In genomic region chr10:33952692-33953360, GRCh38 we compare ENCODE assay signal across 23 cellular contexts.
DNase-seq lines count a peak whose midpoint lies in the region; ATAC-seq and TF ChIP-seq lines count a peak whose summit lies in the region.
"Had no signal": no experiment of that assay in that cellular context is flagged by ENCODE, and none has a peak within 500 bp of the region (broad histone marks: within the 10 kb centered on the region; RNA-seq: fewer than 3 reads in every experiment).

No MANE protein-coding gene starts in this region.

- H3K23ac ChIP-seq in trophoblast cell (ENCODE audit: low read length): no peak overlapping the region

- H2AFZ ChIP-seq in trophoblast cell (ENCODE audit: insufficient read depth, low read length, poor library complexity): no peak overlapping the region

- H3K9me3 ChIP-seq in trophoblast cell (ENCODE audit: insufficient read depth, low read depth, low read length) (no peaks in the 10 kb centered on the region), Caco-2 (no peaks in the 10 kb centered on the region)
- H3K9me3 ChIP-seq: colonic mucosa had no signal

- no TSS peak for BruUV-seq in Caco-2 (replicated peaks; lab: Mats Ljungman, UMichigan)

- no CpG with 5 or more reads among the region's 8 CpGs for WGBS in trophoblast cell (ENCODE audit: extremely low coverage, insufficient coverage, insufficient read length)

- no peaks in the 10 kb centered on the region for H3K79me1 ChIP-seq in trophoblast cell (ENCODE audit: low read length)

- no peaks in the 10 kb centered on the region for H3K27me3 Mint-ChIP-seq in Caco-2 (ENCODE audit: insufficient read depth, unreplicated experiment)
- no peaks in the 10 kb centered on the region for H3K27me3 Mint-ChIP-seq in activated CD4-positive, alpha-beta memory T cell treated with anti-CD3 and anti-CD28 coated beads, Interleukin-2, amount 10 ng/mL, durations not matched to agents 7 days and 5 days
- H3K27me3 Mint-ChIP-seq: activated CD8-positive, alpha-beta memory T cell treated with anti-CD3 and anti-CD28 coated beads, Interleukin-2, amount 10 ng/mL, durations not matched to agents 7 days and 5 days; IgD-negative memory B cell had no signal

- H2AK5ac ChIP-seq in trophoblast cell (ENCODE audit: low read length): no peak overlapping the region

- peaks cover 7% of the 10 kb centered on the region for H3K9me3 Mint-ChIP-seq in Caco-2 (ENCODE audit: unreplicated experiment)
- no peaks in the 10 kb centered on the region for H3K9me3 Mint-ChIP-seq in activated CD4-positive, alpha-beta memory T cell treated with anti-CD3 and anti-CD28 coated beads, Interleukin-2, amount 10 ng/mL, durations not matched to agents 7 days and 5 days

- H2BK12ac ChIP-seq in trophoblast cell (ENCODE audit: low read length): no peak overlapping the region

- H3K27ac Mint-ChIP-seq in Caco-2 (ENCODE audit: unreplicated experiment): no peak overlapping the region
- H3K27ac Mint-ChIP-seq in activated CD4-positive, alpha-beta memory T cell treated with anti-CD3 and anti-CD28 coated beads, Interleukin-2, amount 10 ng/mL, durations not matched to agents 7 days and 5 days: no peak overlapping the region
- H3K27ac Mint-ChIP-seq: activated CD8-positive, alpha-beta memory T cell treated with anti-CD3 and anti-CD28 coated beads, Interleukin-2, amount 10 ng/mL, durations not matched to agents 7 days and 5 days; CD8-positive, alpha-beta T cell; IgD-negative memory B cell; type B pancreatic cell had no signal

- H4K91ac ChIP-seq in trophoblast cell (ENCODE audit: low read depth, low read length): no peak overlapping the region

- H3K14ac ChIP-seq in trophoblast cell (ENCODE audit: low read length): no peak overlapping the region

- H3K36me3 ChIP-seq in trophoblast cell (ENCODE audit: control insufficient read depth in 1 of 2, insufficient read depth in 2 of 2, low read length in 2 of 2): no peaks in the 10 kb centered on the region
- H3K36me3 ChIP-seq in Caco-2 (ENCODE audit: control insufficient read depth, insufficient read depth, low read length): no peaks in the 10 kb centered on the region
- H3K36me3 ChIP-seq: colonic mucosa had no signal

- no peak overlapping the region for H3K9ac ChIP-seq in trophoblast cell (ENCODE audit: low read length)

- no peak overlapping the region for H3K4ac ChIP-seq in trophoblast cell (ENCODE audit: low read depth, low read length)

- no peaks in the 10 kb centered on the region for H3K36me3 Mint-ChIP-seq in Caco-2 (ENCODE audit: insufficient read depth, unreplicated experiment)
- H3K36me3 Mint-ChIP-seq in activated CD4-positive, alpha-beta memory T cell treated with anti-CD3 and anti-CD28 coated beads, Interleukin-2, amount 10 ng/mL, durations not matched to agents 7 days and 5 days (ENCODE audit: low read depth): no peaks in the 10 kb centered on the region
- H3K36me3 Mint-ChIP-seq: activated CD8-positive, alpha-beta memory T cell treated with anti-CD3 and anti-CD28 coated beads, Interleukin-2, amount 10 ng/mL, durations not matched to agents 7 days and 5 days; CD8-positive, alpha-beta T cell; IgD-negative memory B cell; type B pancreatic cell had no signal

- no peaks in the 10 kb centered on the region for H3K4me1 Mint-ChIP-seq in Caco-2 (ENCODE audit: low read depth, unreplicated experiment)
- H3K4me1 Mint-ChIP-seq in activated CD4-positive, alpha-beta memory T cell treated with anti-CD3 and anti-CD28 coated beads, Interleukin-2, amount 10 ng/mL, durations not matched to agents 7 days and 5 days: no peaks in the 10 kb centered on the region
- H3K4me1 Mint-ChIP-seq: activated CD8-positive, alpha-beta memory T cell treated with anti-CD3 and anti-CD28 coated beads, Interleukin-2, amount 10 ng/mL, durations not matched to agents 7 days and 5 days; IgD-negative memory B cell; neural crest cell had no signal

- CTCF ChIA-PET in Caco-2 (lab: Charles Lee): no interaction called here
- CTCF ChIA-PET in activated CD4-positive, alpha-beta memory T cell treated with anti-CD3 and anti-CD28 coated beads, Interleukin-2, amount 10 ng/mL, durations not matched to agents 7 days and 5 days (lab: Charles Lee): no interaction called here

- DNase-seq in GM03348 (ENCODE audit: low spot score) (peak; percentile 17), RKO (ENCODE audit: low spot score) (peak; percentile 16), epithelial cell of prostate (ENCODE audit: low read depth, low spot score) (peak; percentile 14), trophoblast cell (peak; percentile 55 to 84), Caco-2 (no peak)
- DNase-seq in activated CD8-positive, alpha-beta memory T cell treated with anti-CD3 and anti-CD28 coated beads for 24 hours: no peak
- DNase-seq in activated CD4-positive, alpha-beta memory T cell treated with anti-CD3 and anti-CD28 coated beads, Interleukin-2, amount 10 ng/mL, durations not matched to agents 7 days and 5 days: no peak
- DNase-seq: activated CD4-positive, CD25-positive, alpha-beta regulatory T cell treated with anti-CD3 and anti-CD28 coated beads, Interleukin-2, amount 50 U/mL, for 72 hours; activated CD8-positive, alpha-beta memory T cell treated with anti-CD3 and anti-CD28 coated beads, Interleukin-2, amount 10 ng/mL, durations not matched to agents 7 days and 5 days; activated effector memory CD4-positive, alpha-beta T cell treated with anti-CD3 and anti-CD28 coated beads, Interleukin-2, amount 50 U/mL, for 16 hours; anterior cingulate cortex; CD8-positive, alpha-beta T cell; colonic mucosa; kidney; NCI-H1048; NCI-H69; OCI-M1; stimulated activated naive CD8-positive, alpha-beta T cell treated with anti-CD3 and anti-CD28 coated beads, Interleukin-15, Interleukin-2, amounts not matched to agents 100 U/mL and 50 U/mL, for 24 hours; T-helper 9 cell had no signal

- H3K27me3 ChIP-seq in trophoblast cell (ENCODE audit: insufficient read depth, low read length) (no peaks in the 10 kb centered on the region), Caco-2 (replicated peaks; ENCODE audit: control insufficient read depth, insufficient read depth, low read length) (no peaks in the 10 kb centered on the region)
- H3K27me3 ChIP-seq: colonic mucosa had no signal

- intact Hi-C loops in Caco-2 (cut with micrococcal nuclease; ENCODE audit: unreplicated experiment): loop anchor here (5.0 kb wide), 1 partner anchor 49 kb away; no protein-coding TSS in a partner anchor

- no peak overlapping the region for H3K18ac ChIP-seq in trophoblast cell (ENCODE audit: low read length)

- no peak overlapping the region for H2BK5ac ChIP-seq in trophoblast cell (ENCODE audit: low read depth, low read length, poor library complexity)

- H3K79me2 ChIP-seq in trophoblast cell (ENCODE audit: control insufficient read depth, insufficient read depth, low read length, poor library complexity): no peaks in the 10 kb centered on the region

- no peak overlapping the region for H4K12ac ChIP-seq in trophoblast cell (ENCODE audit: low read depth, low read length)

- no peaks in the 10 kb centered on the region for H3K4me1 ChIP-seq in trophoblast cell (ENCODE audit: control insufficient read depth in 1 of 2, insufficient read depth in 2 of 2, low read length in 2 of 2)
- H3K4me1 ChIP-seq in Caco-2: no peaks in the 10 kb centered on the region
- H3K4me1 ChIP-seq: colonic mucosa had no signal

- TF ChIP-seq CTCF in Caco-2 (IDR thresholded peaks at IDR 0.05; ENCODE audit: insufficient read depth in 1 of 2, low read depth in 1 of 2, low read length in 1 of 2, severe bottlenecking in 1 of 2, unreplicated experiment in 1 of 2): no peak

- POLR2A ChIA-PET in Caco-2 (lab: Charles Lee): no interaction called here
- POLR2A ChIA-PET in activated CD4-positive, alpha-beta memory T cell treated with anti-CD3 and anti-CD28 coated beads, Interleukin-2, amount 10 ng/mL, durations not matched to agents 7 days and 5 days (lab: Charles Lee): no interaction called here

- H4K8ac ChIP-seq in trophoblast cell (ENCODE audit: low read depth, low read length): no peak overlapping the region

- H3K27ac ChIP-seq in epithelial cell of prostate (peak overlapping the region; percentile 68), trophoblast cell (ENCODE audit: low read depth, low read length) (no peak overlapping the region)
- H3K27ac ChIP-seq: colonic mucosa had no signal

- H3K4me2 ChIP-seq in trophoblast cell (ENCODE audit: low read length): no peak overlapping the region

- no peak overlapping the region for H3K4me3 ChIP-seq in trophoblast cell (ENCODE audit: low read depth, low read length)
- H3K4me3 ChIP-seq in Caco-2 (ENCODE audit: low read depth, low read length): no peak overlapping the region
- H3K4me3 ChIP-seq: colonic mucosa had no signal

- ATAC-seq in HG02623 (IDR thresholded peaks at IDR 0.05; ENCODE audit: unreplicated experiment): no peak
- ATAC-seq: activated CD8-positive, alpha-beta memory T cell treated with anti-CD3 and anti-CD28 coated beads, Interleukin-2, amount 10 ng/mL, durations not matched to agents 7 days and 5 days; CD8-positive, alpha-beta T cell; stimulated activated naive CD8-positive, alpha-beta T cell treated with anti-CD3 and anti-CD28 coated beads, Interleukin-15, Interleukin-2, amounts not matched to agents 100 U/mL and 50 U/mL, for 24 hours had no signal

- no peak overlapping the region for H3K4me3 Mint-ChIP-seq in Caco-2 (ENCODE audit: unreplicated experiment)
- no peak overlapping the region for H3K4me3 Mint-ChIP-seq in activated CD4-positive, alpha-beta memory T cell treated with anti-CD3 and anti-CD28 coated beads, Interleukin-2, amount 10 ng/mL, durations not matched to agents 7 days and 5 days
- H3K4me3 Mint-ChIP-seq: activated CD8-positive, alpha-beta memory T cell treated with anti-CD3 and anti-CD28 coated beads, Interleukin-2, amount 10 ng/mL, durations not matched to agents 7 days and 5 days; CD8-positive, alpha-beta T cell; IgD-negative memory B cell; neural crest cell; type B pancreatic cell had no signal

- no peak overlapping the region for H2BK120ac ChIP-seq in trophoblast cell (ENCODE audit: insufficient read depth, low read length, poor library complexity)

Comparison
In these comparisons a context has a peak if more than half of its experiments do, and no peak if none do; other contexts are left out.
1. DNase-seq: peak in GM03348 (single experiment), RKO (single experiment), epithelial cell of prostate (single experiment) and trophoblast cell (2 of 2); none in Caco-2 (0 of 2), activated CD8-positive, alpha-beta memory T cell treated with anti-CD3 and anti-CD28 coated beads for 24 hours (single experiment) and activated CD4-positive, alpha-beta memory T cell treated with anti-CD3 and anti-CD28 coated beads, Interleukin-2, amount 10 ng/mL, durations not matched to agents 7 days and 5 days (single experiment).